ENCODE assay signal across 31 cellular contexts in the genomic region with DNA sequence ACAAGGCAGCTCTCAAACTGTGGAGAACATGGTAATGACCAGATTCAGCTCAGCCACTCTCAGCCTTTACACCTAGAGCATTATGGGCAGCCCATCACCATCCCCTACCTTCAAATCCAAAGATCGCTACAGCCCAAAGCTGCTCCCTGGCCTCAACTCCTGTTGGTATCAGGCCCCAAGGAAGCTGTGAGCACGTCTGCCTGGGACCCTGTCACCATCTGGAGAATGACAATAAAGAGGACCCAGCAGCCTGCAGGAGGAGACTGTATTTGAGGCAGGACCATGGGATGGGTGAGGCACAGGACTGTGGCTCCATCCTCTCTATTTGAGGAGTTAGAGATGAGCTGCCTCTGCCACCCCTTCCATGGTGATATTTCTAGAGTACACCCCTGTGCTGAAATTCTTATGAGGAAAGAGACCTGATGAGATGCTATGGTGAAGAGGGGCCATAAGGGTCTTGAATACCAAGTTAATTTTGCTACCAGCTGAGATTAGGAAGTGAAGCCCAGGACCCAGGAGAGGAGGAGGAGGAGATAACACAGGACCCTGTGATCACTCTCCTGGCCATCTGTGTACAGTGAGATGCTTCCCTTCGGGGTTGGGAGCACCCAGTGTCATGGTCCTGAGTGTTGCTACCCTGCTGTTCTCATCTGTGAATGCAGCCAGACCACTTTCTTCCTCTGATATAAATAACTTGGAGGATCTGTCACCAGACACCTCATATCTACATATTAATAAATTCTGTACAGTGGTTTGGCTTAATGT. TPM values are rescaled to one million over a fixed set of nuclear protein-coding genes. Genes with fewer than 3 reads are reported as not detected.
"Had no signal": no experiment of that assay in that cellular context is flagged by ENCODE, and none has a peak within 500 bp of the region (broad histone marks: within the 10 kb centered on the region; RNA-seq: fewer than 3 reads in every experiment).

No MANE protein-coding gene starts in this region.

- H3K36me3 Mint-ChIP-seq: WTC11 had no signal

- H3K4me1 Mint-ChIP-seq: neural crest cell had no signal

- DNase-seq: activated CD4-positive, alpha-beta T cell treated with anti-CD3 and anti-CD28 coated beads for 36 hours; activated CD4-positive, alpha-beta T cell treated with anti-CD3 and anti-CD28 coated beads, Interleukin-2, amount 50 U/mL, for 48 hours; activated CD8-positive, alpha-beta memory T cell treated with anti-CD3 and anti-CD28 coated beads, Interleukin-2, amount 50 U/mL, for 48 hours; activated naive CD4-positive, alpha-beta T cell treated with Interleukin-2 at 50 U/mL for 16 hours; activated naive CD8-positive, alpha-beta T cell treated with anti-CD3 and anti-CD28 coated beads for 36 hours; activated T-cell treated with anti-CD3 and anti-CD28 coated beads, Interleukin-2, amount 50 U/mL, for 4 hours; central memory CD4-positive, alpha-beta T cell; dorsolateral prefrontal cortex; foreskin fibroblast; left ventricle myocardium inferior; mammary epithelial cell; midbrain; small intestine; stimulated activated CD4-positive, alpha-beta T cell treated with anti-CD3 and anti-CD28 coated beads, Interleukin-2, amount 100 ng/mL, for 24 hours; stimulated activated naive CD4-positive, alpha-beta T cell; substantia nigra; T-helper 1 cell; T-helper 9 cell; thyroid gland had no signal

- H3K27ac Mint-ChIP-seq: activated CD4-positive, alpha-beta T cell treated with anti-CD3 and anti-CD28 coated beads for 36 hours; activated T-helper 2 cell treated with anti-CD3 and anti-CD28 coated beads, Interferon-gamma antibody, Interleukin-2, Interleukin-4, amounts not matched to agents 10 μg/mL and 5 μg/mL and 100 μg/mL, durations not matched to agents 14 hours and 24 hours and 36 hours; WTC11 had no signal

- H3K9me3 ChIP-seq: left ventricle myocardium inferior, thyroid gland had no signal

- H3K27ac ChIP-seq: dorsolateral prefrontal cortex, hepatocyte, left ventricle myocardium inferior, thyroid gland had no signal

- H3K36me3 ChIP-seq: left ventricle myocardium inferior, thyroid gland had no signal

- H3K27me3 ChIP-seq: thyroid gland had no signal

- H3K4me1 ChIP-seq: left ventricle myocardium inferior, thyroid gland had no signal

- H3K4me3 ChIP-seq: dorsolateral prefrontal cortex, hepatocyte, left ventricle myocardium inferior, thyroid gland had no signal

- H3K4me3 Mint-ChIP-seq: activated CD4-positive, alpha-beta T cell treated with anti-CD3 and anti-CD28 coated beads for 36 hours; activated naive CD8-positive, alpha-beta T cell treated with anti-CD3 and anti-CD28 coated beads for 36 hours; activated T-cell treated with anti-CD3 and anti-CD28 coated beads, Interleukin-2, amount 50 U/mL, for 4 hours; neural crest cell; WTC11 had no signal

- H3K27me3 Mint-ChIP-seq: activated CD4-positive, alpha-beta T cell treated with anti-CD3 and anti-CD28 coated beads for 36 hours; activated naive CD8-positive, alpha-beta T cell treated with anti-CD3 and anti-CD28 coated beads for 36 hours had no signal

- ATAC-seq: activated CD4-positive, alpha-beta T cell treated with anti-CD3 and anti-CD28 coated beads for 36 hours; activated T-cell treated with anti-CD3 and anti-CD28 coated beads, Interleukin-2, amount 50 U/mL, for 4 hours; sciatic nerve; WTC11 had no signal

- H3K9me3 Mint-ChIP-seq: activated naive CD8-positive, alpha-beta T cell treated with anti-CD3 and anti-CD28 coated beads for 36 hours; activated T-cell treated with anti-CD3 and anti-CD28 coated beads, Interleukin-2, amount 50 U/mL, for 4 hours; activated T-helper 2 cell treated with anti-CD3 and anti-CD28 coated beads, Interferon-gamma antibody, Interleukin-2, Interleukin-4, amounts not matched to agents 10 μg/mL and 5 μg/mL and 100 μg/mL, durations not matched to agents 14 hours and 24 hours and 36 hours; neural crest cell; WTC11 had no signal

RNA-seq across cellular contexts. Expression of a gene that starts 50.4 kb away (rescaled TPM):
- total RNA-seq: activated CD4-positive, alpha-beta T cell treated with anti-CD3 and anti-CD28 coated beads for 36 hours; activated CD8-positive, alpha-beta memory T cell treated with anti-CD3 and anti-CD28 coated beads for 36 hours; activated naive CD8-positive, alpha-beta T cell treated with anti-CD3 and anti-CD28 coated beads for 36 hours; activated T-cell treated with anti-CD3 and anti-CD28 coated beads, Interleukin-2, amount 50 U/mL, for 4 hours; activated T-helper 2 cell treated with anti-CD3 and anti-CD28 coated beads, Interferon-gamma antibody, Interleukin-2, Interleukin-4, amounts not matched to agents 10 μg/mL and 5 μg/mL and 100 μg/mL, durations not matched to agents 14 hours and 24 hours and 36 hours; astrocyte; dorsolateral prefrontal cortex; epithelial cell of proximal tubule; fibroblast of lung; left ventricle myocardium inferior; mammary epithelial cell; neural crest cell; omental fat pad; posterior vena cava; sciatic nerve; thyroid gland; ureter; WTC11 had no signal
- polyA plus RNA-seq: fibroblast of lung, mammary epithelial cell, small intestine had no signal
